21 cellular contexts compared by ENCODE assay signal in genomic region chr9:128164332-128164885, GRCh38. TPM values are rescaled to one million over a fixed set of nuclear protein-coding genes. Genes with fewer than 3 reads are reported as not detected.
DNase-seq lines count a peak whose midpoint lies in the region; ATAC-seq and TF ChIP-seq lines count a peak whose summit lies in the region.
"Had no signal": no experiment of that assay in that cellular context is flagged by ENCODE, and none has a peak within 500 bp of the region (broad histone marks: within the 10 kb centered on the region; RNA-seq: fewer than 3 reads in every experiment).

No MANE protein-coding gene starts in this region.

- intact Hi-C loops in activated CD8-positive, alpha-beta T cell treated with anti-CD3 and anti-CD28 coated beads for 36 hours (cut with micrococcal nuclease), result no loop called here

- H3K36me3 Mint-ChIP-seq in activated CD8-positive, alpha-beta T cell treated with anti-CD3 and anti-CD28 coated beads for 36 hours (ENCODE audit: low read depth), result peaks cover 29% of the 10 kb centered on the region

- DNase-seq in HK-2 (ENCODE audit: unreplicated experiment) (peak; percentile 70), fibroblast of the aortic adventitia (ENCODE audit: low read depth) (peak; percentile 47), renal cortical epithelial cell (ENCODE audit: low read depth) (peak; percentile 40), COR-L47 (lab: John Stamatoyannopoulos, UW) (no peak), NCI-H2081 (lab: John Stamatoyannopoulos, UW) (no peak)
- DNase-seq in activated CD8-positive, alpha-beta T cell treated with anti-CD3 and anti-CD28 coated beads for 36 hours, result no peak
- DNase-seq: activated CD4-positive, alpha-beta T cell treated with anti-CD3 and anti-CD28 coated beads for 4 hours; activated naive CD8-positive, alpha-beta T cell treated with anti-CD3 and anti-CD28 coated beads, Interleukin-2, amount 50 U/mL, for 24 hours; foreskin melanocyte; naive thymus-derived CD4-positive, alpha-beta T cell; NCI-H1436 treated with DMSO at 0.1 percent for 48 hours; NCI-H748 treated with DMSO at 0.1 percent for 48 hours; stimulated activated CD4-positive, alpha-beta T cell treated with anti-CD3 and anti-CD28 coated beads, Interleukin-2, amount 100 ng/mL, for 24 hours; stimulated activated naive CD8-positive, alpha-beta T cell treated with anti-CD3 and anti-CD28 coated beads, Interleukin-15, Interleukin-2, amounts not matched to agents 100 U/mL and 50 U/mL, for 24 hours; thyroid gland had no signal

- POLR2A ChIA-PET in activated CD8-positive, alpha-beta T cell treated with anti-CD3 and anti-CD28 coated beads for 36 hours (lab: Charles Lee), result no interaction called here

- no peaks in the 10 kb centered on the region for H3K9me3 Mint-ChIP-seq in activated CD8-positive, alpha-beta T cell treated with anti-CD3 and anti-CD28 coated beads for 36 hours
- H3K9me3 Mint-ChIP-seq: activated naive CD8-positive, alpha-beta T cell treated with anti-CD3 and anti-CD28 coated beads, Interleukin-2, amount 50 U/mL, for 24 hours; activated T-helper 2 cell treated with anti-CD3 and anti-CD28 coated beads, Interferon-gamma antibody, Interleukin-2, Interleukin-4, amounts not matched to agents 10 μg/mL and 5 μg/mL and 100 μg/mL, durations not matched to agents 14 hours and 24 hours and 36 hours; memory B cell; naive thymus-derived CD4-positive, alpha-beta T cell had no signal

- no peak for TF ChIP-seq CTCF in activated CD8-positive, alpha-beta T cell treated with anti-CD3 and anti-CD28 coated beads for 36 hours (IDR thresholded peaks at IDR 0.05)
- TF ChIP-seq CTCF in fibroblast of the aortic adventitia (IDR thresholded peaks at IDR 0.05; ENCODE audit: insufficient read depth, low read length), result no peak

- peak overlapping the region; percentile 20 for H3K27ac Mint-ChIP-seq in activated CD8-positive, alpha-beta T cell treated with anti-CD3 and anti-CD28 coated beads for 36 hours
- H3K27ac Mint-ChIP-seq: activated naive CD8-positive, alpha-beta T cell treated with anti-CD3 and anti-CD28 coated beads, Interleukin-2, amount 50 U/mL, for 24 hours; activated T-helper 2 cell treated with anti-CD3 and anti-CD28 coated beads, Interferon-gamma antibody, Interleukin-2, Interleukin-4, amounts not matched to agents 10 μg/mL and 5 μg/mL and 100 μg/mL, durations not matched to agents 14 hours and 24 hours and 36 hours; memory B cell had no signal

- H3K4me3 Mint-ChIP-seq in activated CD8-positive, alpha-beta T cell treated with anti-CD3 and anti-CD28 coated beads for 36 hours, result no peak overlapping the region
- H3K4me3 Mint-ChIP-seq: activated naive CD8-positive, alpha-beta T cell treated with anti-CD3 and anti-CD28 coated beads, Interleukin-2, amount 50 U/mL, for 24 hours; memory B cell; naive thymus-derived CD4-positive, alpha-beta T cell had no signal

- CTCF ChIA-PET in activated CD8-positive, alpha-beta T cell treated with anti-CD3 and anti-CD28 coated beads for 36 hours (lab: Charles Lee), result no interaction called here

- no peaks in the 10 kb centered on the region for H3K27me3 Mint-ChIP-seq in activated CD8-positive, alpha-beta T cell treated with anti-CD3 and anti-CD28 coated beads for 36 hours
- H3K27me3 Mint-ChIP-seq: activated naive CD8-positive, alpha-beta T cell treated with anti-CD3 and anti-CD28 coated beads, Interleukin-2, amount 50 U/mL, for 24 hours; memory B cell; naive thymus-derived CD4-positive, alpha-beta T cell had no signal

- no peak for ATAC-seq in activated CD8-positive, alpha-beta T cell treated with anti-CD3 and anti-CD28 coated beads for 36 hours
- ATAC-seq in HG02885 (IDR thresholded peaks at IDR 0.05; ENCODE audit: poor library complexity, unreplicated experiment), result no peak
- ATAC-seq: activated naive CD8-positive, alpha-beta T cell treated with anti-CD3 and anti-CD28 coated beads, Interleukin-2, amount 50 U/mL, for 24 hours; naive thymus-derived CD4-positive, alpha-beta T cell; stimulated activated naive CD8-positive, alpha-beta T cell treated with anti-CD3 and anti-CD28 coated beads, Interleukin-15, Interleukin-2, amounts not matched to agents 100 U/mL and 50 U/mL, for 24 hours had no signal

- peaks cover 21% of the 10 kb centered on the region for H3K4me1 Mint-ChIP-seq in activated CD8-positive, alpha-beta T cell treated with anti-CD3 and anti-CD28 coated beads for 36 hours (ENCODE audit: low read depth)

- no peak overlapping the region for H3K4me3 ChIP-seq in fibroblast of the aortic adventitia (ENCODE audit: low read depth, low read length)
- H3K4me3 ChIP-seq: HAP-1, thyroid gland had no signal

RNA-seq across cellular contexts. Expression of gene BBLN, which starts 4.3 kb away (rescaled TPM):
- 100 to 1,000 TPM; 127 to 132 TPM for total RNA-seq in activated CD8-positive, alpha-beta T cell treated with anti-CD3 and anti-CD28 coated beads for 36 hours
- 37.4 and 63.4 TPM in 2 replicates for total RNA-seq in fibroblast of the aortic adventitia (ENCODE audit: low replicate concordance)
- total RNA-seq in renal cortical epithelial cell, result 60.3 and 79.9 TPM in 2 replicates

RNA-seq across cellular contexts. Expression of gene LCN2, which starts 15.2 kb away (rescaled TPM):
- not detected for total RNA-seq in activated CD8-positive, alpha-beta T cell treated with anti-CD3 and anti-CD28 coated beads for 36 hours
- not detected in 2 replicates for total RNA-seq in fibroblast of the aortic adventitia (ENCODE audit: low replicate concordance)
- 23.6 and 38.2 TPM in 2 replicates for total RNA-seq in renal cortical epithelial cell
- total RNA-seq: activated T-helper 2 cell treated with anti-CD3 and anti-CD28 coated beads, Interferon-gamma antibody, Interleukin-2, Interleukin-4, amounts not matched to agents 10 μg/mL and 5 μg/mL and 100 μg/mL, durations not matched to agents 14 hours and 24 hours and 36 hours; dermis microvascular lymphatic vessel endothelial cell; endothelial cell of umbilical vein; naive thymus-derived CD4-positive, alpha-beta T cell had no signal

RNA-seq across cellular contexts. Expression of gene CIZ1, which starts 27.0 kb away (rescaled TPM):
- 10 to 100 TPM; 75.7 to 77.1 TPM for total RNA-seq in activated CD8-positive, alpha-beta T cell treated with anti-CD3 and anti-CD28 coated beads for 36 hours
- total RNA-seq in fibroblast of the aortic adventitia (ENCODE audit: low replicate concordance) (47.8 and 49.6 TPM in 2 replicates), renal cortical epithelial cell (10.9 and 38.1 TPM in 2 replicates)

RNA-seq across cellular contexts. Expression of gene PTGES2, which starts 36.9 kb away (rescaled TPM):
- 10 to 100 TPM; 40.8 to 49.5 TPM for total RNA-seq in activated CD8-positive, alpha-beta T cell treated with anti-CD3 and anti-CD28 coated beads for 36 hours
- total RNA-seq in fibroblast of the aortic adventitia (ENCODE audit: low replicate concordance), result 33.9 and 40.8 TPM in 2 replicates
- total RNA-seq in renal cortical epithelial cell, result 80.0 and 96.9 TPM in 2 replicates

RNA-seq across cellular contexts. Expression of gene DNM1, which starts 38.8 kb away (rescaled TPM):
- total RNA-seq in activated CD8-positive, alpha-beta T cell treated with anti-CD3 and anti-CD28 coated beads for 36 hours, result under 1 TPM; 0.36 to 0.59 TPM
- total RNA-seq in fibroblast of the aortic adventitia (ENCODE audit: low replicate concordance) (28.0 and 57.4 TPM in 2 replicates), renal cortical epithelial cell (9.2 and 33.5 TPM in 2 replicates)

Comparison
In these comparisons a context has a peak if more than half of its experiments do, and no peak if none do; other contexts are left out.
1. DNase-seq: peak in HK-2 (single experiment), fibroblast of the aortic adventitia (single experiment) and renal cortical epithelial cell (single experiment); none in activated CD8-positive, alpha-beta T cell treated with anti-CD3 and anti-CD28 coated beads for 36 hours (single experiment), COR-L47 (single experiment) and NCI-H2081 (0 of 2).
2. RNA of gene LCN2, which starts 15.2 kb away (total RNA-seq): 23.6 to 38.2 TPM in renal cortical epithelial cell; not detected in activated CD8-positive, alpha-beta T cell treated with anti-CD3 and anti-CD28 coated beads for 36 hours and not detected in fibroblast of the aortic adventitia; every median in the first group is over 10 times any median in the second.